8 cellular contexts compared by ENCODE assay signal in genomic region chr11:71786369-71787013, GRCh38. TPM values are rescaled to one million over a fixed set of nuclear protein-coding genes. Genes with fewer than 3 reads are reported as not detected.
DNase-seq lines count a peak whose midpoint lies in the region; ATAC-seq, FAIRE-seq and TF ChIP-seq lines count a peak whose summit lies in the region.
"Not testable (repeated sequence)": the region's sequence is repeated elsewhere in the genome, so short reads cannot be mapped to it uniquely, and the experiment has no call there.

No MANE protein-coding gene starts in this region.

- in situ Hi-C loops in IMR-90 (cut with MboI; ENCODE audit: low sequenced_read_pairs); GM12878 (cut with MboI): not testable (repeated sequence)

- WGBS in IMR-90 (ENCODE audit: extremely low coverage in 2 of 2, insufficient read length in 1 of 2), 2 experiments = 8% methylated on average over 6 of the region's 51 CpGs; no CpG with 5 or more reads in 1 of the 2 experiments
- WGBS in GM12878 (ENCODE audit: insufficient coverage, insufficient replicate concordance, low lambda C conversion rate, missing lambda C conversion rate) = 1% methylated on average over 28 of the region's 51 CpGs
- 0% methylated on average over 35 of the region's 51 CpGs for WGBS in suprapubic skin

- not testable (repeated sequence) for H4K20me1 ChIP-seq in IMR-90 (ENCODE audit: insufficient read depth, low read length); GM12878 (ENCODE audit: control insufficient read depth, insufficient read depth)

- H3K27me3 ChIP-seq in IMR-90 (ENCODE audit: control insufficient read depth, insufficient read depth, low read length); GM12878 (replicated peaks in 1 of 2; ENCODE audit: control insufficient read depth in 2 of 2, insufficient read depth in 2 of 2, low read length in 1 of 2); suprapubic skin: not testable (repeated sequence)

- SMC1A ChIA-PET in GM12878 (lab: Charles Lee; ENCODE audit: uncharacterized antibody, unreplicated experiment) = not testable (repeated sequence)

- H4K5ac ChIP-seq in IMR-90 (ENCODE audit: low read depth, low read length) = peak overlapping the region; percentile 30; the same call in 1 of the 2 replicates

- ATAC-seq in GM21825 (IDR thresholded peaks at IDR 0.05; ENCODE audit: unreplicated experiment) (peak; percentile 43), IMR-90 (ENCODE audit: low read depth) (peak; percentile 33)
- ATAC-seq in GM12878 = not testable (repeated sequence)

- POLR2A ChIA-PET in IMR-90 (lab: Charles Lee; ENCODE audit: unreplicated experiment); RWPE1 (lab: Yijun Ruan, JAX; ENCODE audit: low non-redundant PET): not testable (repeated sequence)
- POLR2A ChIA-PET in GM12878 (lab: Charles Lee) = interaction anchor here (0.6 kb wide), 1 partner anchor 143 kb away, joined by 5 read pairs; no protein-coding TSS in a partner anchor

- not testable (repeated sequence) for H4K91ac ChIP-seq in IMR-90 (ENCODE audit: insufficient read depth, low read depth, low read length)

- H2AK5ac ChIP-seq in IMR-90 (ENCODE audit: low read depth, low read length) = not testable (repeated sequence)

- H3K9me3 ChIP-seq in IMR-90 (ENCODE audit: control insufficient read depth, insufficient read depth, low read length); GM12878 (replicated peaks; ENCODE audit: control insufficient read depth, insufficient read depth, low read length); suprapubic skin: not testable (repeated sequence)

- not testable (repeated sequence) for H2BK15ac ChIP-seq in IMR-90 (ENCODE audit: low read depth, low read length)

- not testable (repeated sequence) for H3K4me1 ChIP-seq in IMR-90 (ENCODE audit: control insufficient read depth, insufficient read depth, low read length); GM12878 (ENCODE audit: control insufficient read depth, insufficient read depth, low read length); suprapubic skin

- not testable (repeated sequence) for TF ChIP-seq CTCF in IMR-90 (conservative IDR thresholded peaks at IDR 0.05; ENCODE audit: low read depth, low read length); RWPE1 (conservative IDR thresholded peaks at IDR 0.05; ENCODE audit: low read depth); GM12878 (IDR thresholded peaks at IDR 0.05 in 2 of 3, conservative IDR thresholded peaks at IDR 0.05 in 1 of 3; ENCODE audit: control insufficient read depth in 2 of 3, extremely low read depth in 1 of 3, insufficient read depth in 1 of 3, low read depth in 3 of 3, low read length in 3 of 3); suprapubic skin (IDR thresholded peaks at IDR 0.05)

- peak overlapping the region in 1 of 2 experiments; percentile 90; a peak in 2 of 4 replicates for H4K8ac ChIP-seq in IMR-90 (ENCODE audit: low read depth in 2 of 2, low read length in 2 of 2)

- DNase-seq in DMS114 treated with DMSO at 0.1 percent for 48 hours (lab: John Stamatoyannopoulos, UW; ENCODE audit: unreplicated experiment) = peak; percentile 51
- DNase-seq in IMR-90 = peak; percentile 68
- DNase-seq in RWPE1 (ENCODE audit: low spot score) = peak; percentile 62
- DNase-seq in GM12878 (ENCODE audit: low read depth, low spot score) = peak; percentile 24
- peak; percentile 72 to 73 for DNase-seq in frontal cortex (ENCODE audit: low spot score in 2 of 2)
- peak; percentile 53 for DNase-seq in myocyte (ENCODE audit: low read depth)
- peak in 1 of 2 donors; percentile 76 for DNase-seq in suprapubic skin (ENCODE audit: low spot score in 2 of 2)

- RAD21 ChIA-PET in GM12878 (lab: Charles Lee; ENCODE audit: unreplicated experiment) = interaction anchor here (0.6 to 0.9 kb wide), 3 partner anchors 76 to 1517 kb away, joined by 3 to 4 read pairs (median 3); no protein-coding TSS in a partner anchor

- not testable (repeated sequence) for H3K14ac ChIP-seq in IMR-90 (replicated peaks; ENCODE audit: low read depth, low read length)

- H2BK120ac ChIP-seq in IMR-90 (ENCODE audit: low read depth, low read length) = 0 out of 2 replicates have a peak overlapping the region, but pooled peaks have one; percentile 23

- H3K4ac ChIP-seq in IMR-90 (ENCODE audit: low read depth, low read length) = peak overlapping the region; percentile 72; the same call in 1 of the 2 replicates

- TF ChIP-seq RAD21 in IMR-90 (IDR thresholded peaks at IDR 0.05; ENCODE audit: low read length); GM12878 (IDR thresholded peaks at IDR 0.05; ENCODE audit: insufficient read depth, low read depth, low read length): not testable (repeated sequence)

- H3K27ac ChIP-seq in IMR-90 (ENCODE audit: insufficient read depth, low read length) (peak overlapping the region; percentile 51), RWPE1 (peak overlapping the region; percentile 77), suprapubic skin (peak overlapping the region; percentile 86)
- not testable (repeated sequence) for H3K27ac ChIP-seq in GM12878 (ENCODE audit: control insufficient read depth, insufficient read depth)

- peak overlapping the region; percentile 75 for H2AFZ ChIP-seq in IMR-90 (replicated peaks; ENCODE audit: low read length, poor library complexity)
- peak overlapping the region; percentile 82 for H2AFZ ChIP-seq in GM12878 (ENCODE audit: control insufficient read depth, low read depth, low read length)

- H3K79me2 ChIP-seq in GM12878 (ENCODE audit: control insufficient read depth, insufficient read depth, low read length) = not testable (repeated sequence)

- H2BK20ac ChIP-seq in IMR-90 (ENCODE audit: low read depth, low read length) = not testable (repeated sequence)

- intact Hi-C loops in IMR-90 (cut with micrococcal nuclease); GM12878 (cut with micrococcal nuclease; ENCODE audit: unreplicated experiment): not testable (repeated sequence)

- H3K79me1 ChIP-seq in IMR-90 (ENCODE audit: low read depth in 1 of 2, low read length in 2 of 2) = not testable (repeated sequence)

- H3K56ac ChIP-seq in IMR-90 (ENCODE audit: extremely low read depth, insufficient read depth, low read length) = not testable (repeated sequence)

- not testable (repeated sequence) for TF ChIP-seq POLR2A in IMR-90 (IDR thresholded peaks at IDR 0.05; ENCODE audit: low read depth, low read length); suprapubic skin (IDR thresholded peaks at IDR 0.05)
- 0 out of 2 replicates have a peak, but pooled peaks have one; percentile 15 for TF ChIP-seq POLR2A in GM12878 (IDR thresholded peaks at IDR 0.05; ENCODE audit: low read depth, low read length)

- not testable (repeated sequence) for BruUV-seq in IMR-90 (replicated peaks; lab: Mats Ljungman, UMichigan); GM12878 (replicated peaks; lab: Mats Ljungman, UMichigan)

- peak overlapping the region; percentile 37 for H2BK5ac ChIP-seq in IMR-90 (ENCODE audit: low read depth, low read length, poor library complexity, severe bottlenecking)

- dilution Hi-C loops in IMR-90 (cut with HindIII; ENCODE audit: low sequenced_read_pairs, unreplicated experiment) = not testable (repeated sequence)

- H3K9ac ChIP-seq in IMR-90 (ENCODE audit: low read depth, low read length) = peak overlapping the region; percentile 30; the same call in 1 of the 2 replicates
- H3K9ac ChIP-seq in GM12878 (ENCODE audit: control insufficient read depth, insufficient read depth, low read length) = not testable (repeated sequence)

- CTCF ChIA-PET in IMR-90 (lab: Yijun Ruan, JAX); RWPE1 (lab: Yijun Ruan, JAX): not testable (repeated sequence)
- CTCF ChIA-PET in GM12878 (lab: Yijun Ruan, JAX) = interaction anchor here (0.6 kb wide), 1 partner anchor 163 kb away, joined by 3 read pairs; no protein-coding TSS in a partner anchor

- not testable (repeated sequence) for TF ChIP-seq EP300 in GM12878 (IDR thresholded peaks at IDR 0.05; ENCODE audit: borderline replicate concordance in 1 of 2, control insufficient read depth in 1 of 2, low read depth in 2 of 2, low read length in 2 of 2); suprapubic skin (IDR thresholded peaks at IDR 0.05)

- H3K4me3 ChIP-seq in IMR-90 (ENCODE audit: insufficient read depth, low read depth, low read length) = peak overlapping the region; percentile 67
- H3K4me3 ChIP-seq in GM12878 = peak overlapping the region; percentile 53; the same call in 1 of the 2 replicates
- H3K4me3 ChIP-seq in suprapubic skin = peak overlapping the region; percentile 80

- peak overlapping the region; percentile 77 for H3K4me2 ChIP-seq in IMR-90 (ENCODE audit: low read depth, low read length)
- H3K4me2 ChIP-seq in GM12878 (ENCODE audit: control insufficient read depth, insufficient read depth) = peak overlapping the region; percentile 64; the same call in 1 of the 2 replicates

- not testable (repeated sequence) for FAIRE-seq in GM12878 (lab: Jason Lieb, UNC)
- FAIRE-seq in frontal cortex (lab: Jason Lieb, UNC) = peak; percentile 89

- not testable (repeated sequence) for H3K23ac ChIP-seq in IMR-90 (ENCODE audit: low read depth, low read length)

- H3K36me3 ChIP-seq in IMR-90 (ENCODE audit: control insufficient read depth, insufficient read depth, low read length); GM12878 (ENCODE audit: control insufficient read depth in 2 of 2, insufficient read depth in 2 of 2, low read length in 1 of 2); suprapubic skin: not testable (repeated sequence)

- H3K18ac ChIP-seq in IMR-90 (ENCODE audit: low read depth, low read length) = not testable (repeated sequence)

- H2AK9ac ChIP-seq in IMR-90 (replicated peaks; ENCODE audit: low read depth, low read length, poor library complexity) = not testable (repeated sequence)

- not testable (repeated sequence) for H3K9me1 ChIP-seq in IMR-90 (ENCODE audit: insufficient read depth, low read length)

RNA-seq across cellular contexts. Expression of gene DEFB108B, which starts 46.5 kb away (rescaled TPM):
- total RNA-seq in IMR-90 (2012; rRNA removed) (not detected in 2 replicates), GM12878 (2014; rRNA removed) (not detected in 2 replicates), GM12878 (2014; rRNA removed; fragmentation: Illumina TruSeq; extraction: Trizol) (not detected in 2 replicates), GM12878 (2021) (not detected in 2 replicates), frontal cortex (not detected), myocyte (not detected in 2 replicates), suprapubic skin (not detected)
- polyA plus RNA-seq in IMR-90 (2012; rRNA removed) (not detected in 2 replicates), GM12878 (2011; rRNA removed) (not detected in 2 replicates), GM12878 (2014; fragmentation: Illumina TruSeq; extraction: Trizol) (not detected in 2 replicates), GM12878 (2014; fragmentation: Nextera tagmentation; extraction: Ambion mirVana) (not detected), GM12878 (2014; rRNA removed) (not detected in 2 replicates), GM12878 (2016; fragmentation: Nextera tagmentation; extraction: Ambion mirVana) (not detected)
- polyA plus RNA-seq in IMR-90 (2012; cell fraction: cytosol; rRNA removed) = not detected in 2 replicates
- polyA plus RNA-seq in IMR-90 (2012; cell fraction: nucleus; rRNA removed; ENCODE audit: low replicate concordance) = not detected in 2 replicates
- total RNA-seq in GM12878 (2013; cell fraction: nucleolus; rRNA removed) = not detected in 2 replicates
- polyA plus RNA-seq in GM12878 (2011; ENCODE audit: low read depth) = not detected
- polyA plus RNA-seq in GM12878 (2011; cell fraction: cytosol; rRNA removed) = not detected in 2 replicates
- not detected in 2 replicates for polyA plus RNA-seq in GM12878 (2011; cell fraction: nucleus; rRNA removed)
- not detected in 2 replicates for polyA plus RNA-seq in GM12878 (2012)
- polyA minus RNA-seq in GM12878 (2011; rRNA and poly(A)+ RNA removed) = not detected in 2 replicates
- not detected in 2 replicates for polyA minus RNA-seq in GM12878 (2011; cell fraction: cytosol; rRNA and poly(A)+ RNA removed)
- polyA minus RNA-seq in GM12878 (2011; cell fraction: nucleus; rRNA and poly(A)+ RNA removed) = not detected in 2 replicates
- not detected for polyA plus RNA-seq in myocyte (2012)
